ENCODE assay signal across 8 cellular contexts in genomic region chr18:23259701-23260661, GRCh38.
DNase-seq lines count a peak whose midpoint lies in the region; ATAC-seq, FAIRE-seq and TF ChIP-seq lines count a peak whose summit lies in the region.

No MANE protein-coding gene starts in this region.

- no peak for TF ChIP-seq CTCF in Caco-2 (IDR thresholded peaks at IDR 0.05; ENCODE audit: insufficient read depth in 1 of 2, low read depth in 1 of 2, low read length in 1 of 2, severe bottlenecking in 1 of 2, unreplicated experiment in 1 of 2)
- TF ChIP-seq CTCF in PC-3 (conservative IDR thresholded peaks at IDR 0.05; ENCODE audit: low read depth, low read length), result no peak
- TF ChIP-seq CTCF in keratinocyte (optimal IDR thresholded peaks at IDR 0.05 in 1 of 3, IDR thresholded peaks at IDR 0.05 in 1 of 3, conservative IDR thresholded peaks at IDR 0.05 in 1 of 3; ENCODE audit: extremely low read depth in 1 of 3, insufficient read depth in 2 of 3, low read length in 3 of 3), result no peak

- no peaks in the 10 kb centered on the region for H3K79me2 ChIP-seq in PC-3 (ENCODE audit: low read length)
- no peaks in the 10 kb centered on the region for H3K79me2 ChIP-seq in keratinocyte (ENCODE audit: control insufficient read depth, insufficient read depth, low read length)

- H3K27ac ChIP-seq in PC-3 (ENCODE audit: low read length), result peak overlapping the region; percentile 95
- peak overlapping the region; percentile 55 for H3K27ac ChIP-seq in keratinocyte (ENCODE audit: control insufficient read depth, insufficient read depth, low read length)

- H3K27me3 ChIP-seq in Caco-2 (replicated peaks; ENCODE audit: control insufficient read depth, insufficient read depth, low read length) (no peaks in the 10 kb centered on the region), PC-3 (ENCODE audit: low read length) (no peaks in the 10 kb centered on the region), keratinocyte (ENCODE audit: control insufficient read depth, extremely low read depth, insufficient read depth, low read length) (no peaks in the 10 kb centered on the region)

- H3K36me3 ChIP-seq in Caco-2 (ENCODE audit: control insufficient read depth, insufficient read depth, low read length) (no peaks in the 10 kb centered on the region), PC-3 (ENCODE audit: low read depth, low read length) (no peaks in the 10 kb centered on the region; the same call in 1 of the 2 replicates), keratinocyte (ENCODE audit: control insufficient read depth in 2 of 2, extremely low read depth in 1 of 2, insufficient read depth in 2 of 2, low read length in 2 of 2) (no peaks in the 10 kb centered on the region)

- no peaks in the 10 kb centered on the region for H3K36me3 Mint-ChIP-seq in Caco-2 (ENCODE audit: insufficient read depth, unreplicated experiment)
- no peaks in the 10 kb centered on the region for H3K36me3 Mint-ChIP-seq in central memory CD8-positive, alpha-beta T cell (ENCODE audit: insufficient read depth)

- peak overlapping the region; percentile 95 for H3K27ac Mint-ChIP-seq in Caco-2 (ENCODE audit: unreplicated experiment)
- peak overlapping the region; percentile 55 for H3K27ac Mint-ChIP-seq in central memory CD8-positive, alpha-beta T cell (ENCODE audit: low read depth)

- no peaks in the 10 kb centered on the region for H3F3A ChIP-seq in PC-3 (ENCODE audit: low read length, unreplicated experiment)

- peak overlapping the region; percentile 75 for H3K4me3 Mint-ChIP-seq in Caco-2 (ENCODE audit: unreplicated experiment)
- H3K4me3 Mint-ChIP-seq in central memory CD8-positive, alpha-beta T cell, result peak overlapping the region; percentile 61

- H4K20me1 ChIP-seq in PC-3 (ENCODE audit: low read length), result no peaks in the 10 kb centered on the region
- no peaks in the 10 kb centered on the region for H4K20me1 ChIP-seq in keratinocyte (ENCODE audit: control insufficient read depth, extremely low read depth, insufficient read depth, low read length)

- DNase-seq in Caco-2 (peak; percentile 90 to 95), HS-5 (ENCODE audit: low read depth) (peak; percentile 37), PC-3 (peak; percentile 89), keratinocyte (ENCODE audit: low read depth, low spot score) (no peak), LoVo (ENCODE audit: low spot score) (no peak)
- no peak for DNase-seq in central memory CD8-positive, alpha-beta T cell (ENCODE audit: low spot score in 2 of 2)
- DNase-seq in stimulated activated CD8-positive, alpha-beta memory T cell treated with anti-CD3 and anti-CD28 coated beads, Interleukin-4, amount 100 ng/mL, for 48 hours, result peak; percentile 37

- intact Hi-C loops in Caco-2 (cut with micrococcal nuclease; ENCODE audit: unreplicated experiment) (loop anchor here (1.0 to 10.0 kb wide), 5 partner anchors 55 to 183 kb away; no protein-coding TSS in a partner anchor), PC-3 (cut with micrococcal nuclease) (loop anchor here (1.0 to 2.0 kb wide), 4 partner anchors 24 to 117 kb away; no protein-coding TSS in a partner anchor)

- ATAC-seq in GM19351 (IDR thresholded peaks at IDR 0.05; ENCODE audit: unreplicated experiment) (peak; percentile 60), PC-3 (peak; percentile 85)
- peak; percentile 62 for ATAC-seq in central memory CD8-positive, alpha-beta T cell (replicated peaks; ENCODE audit: extremely low read depth, poor library complexity, severe bottlenecking)

- H3K9me3 ChIP-seq in Caco-2 (no peaks in the 10 kb centered on the region), PC-3 (ENCODE audit: low read length) (no peaks in the 10 kb centered on the region), keratinocyte (ENCODE audit: control insufficient read depth, low read depth, low read length) (no peaks in the 10 kb centered on the region)

- FAIRE-seq in keratinocyte (lab: Jason Lieb, UNC), result peak; percentile 58

- H3K4me1 Mint-ChIP-seq in Caco-2 (ENCODE audit: low read depth, unreplicated experiment), result peaks cover 9% of the 10 kb centered on the region
- peaks cover 22% of the 10 kb centered on the region for H3K4me1 Mint-ChIP-seq in central memory CD8-positive, alpha-beta T cell

- POLR2A ChIA-PET in Caco-2 (lab: Charles Lee) (interaction anchor here (0.6 to 1.0 kb wide), 4 partner anchors 12 to 327 kb away, joined by 3 to 4 read pairs (median 4); partner anchors contain the start of gene RBBP8), PC-3 (lab: Charles Lee; ENCODE audit: unreplicated experiment) (interaction anchor here (0.5 to 1.0 kb wide), 4 partner anchors 24 to 152 kb away, joined by 3 to 11 read pairs (median 4); no protein-coding TSS in a partner anchor)

- no peaks in the 10 kb centered on the region for H3K9me1 ChIP-seq in keratinocyte (ENCODE audit: control insufficient read depth, extremely low read depth, insufficient read depth, low read length)

- H3K9me2 ChIP-seq in PC-3 (replicated peaks; ENCODE audit: low read length), result no peaks in the 10 kb centered on the region

- peak overlapping the region; percentile 72 for H3K9ac ChIP-seq in PC-3 (ENCODE audit: low read length)
- peak overlapping the region; percentile 41 for H3K9ac ChIP-seq in keratinocyte (ENCODE audit: control insufficient read depth, extremely low read depth, insufficient read depth, low read length)

- CTCF ChIA-PET in Caco-2 (lab: Charles Lee), result interaction anchor here (0.6 to 1.0 kb wide), 2 partner anchors 22 to 277 kb away, joined by 3 to 4 read pairs; no protein-coding TSS in a partner anchor
- CTCF ChIA-PET in PC-3 (lab: Charles Lee), result interaction anchor here (0.5 to 1.2 kb wide), 7 partner anchors 9 to 181 kb away, joined by 3 to 12 read pairs (median 4); no protein-coding TSS in a partner anchor

- H3K4me2 ChIP-seq in PC-3 (ENCODE audit: low read length), result peak overlapping the region; percentile 73
- H3K4me2 ChIP-seq in keratinocyte (ENCODE audit: control insufficient read depth, extremely low read depth, insufficient read depth, low read depth, low read length), result peak overlapping the region; percentile 75

- peaks cover 18% of the 10 kb centered on the region for H3K4me1 ChIP-seq in Caco-2
- H3K4me1 ChIP-seq in PC-3 (ENCODE audit: insufficient read depth, low read length), result peaks cover 42% of the 10 kb centered on the region
- peaks cover 29% of the 10 kb centered on the region for H3K4me1 ChIP-seq in keratinocyte (ENCODE audit: control insufficient read depth, extremely low read depth, insufficient read depth, low read length)

- no peaks in the 10 kb centered on the region for H3K9me3 Mint-ChIP-seq in Caco-2 (ENCODE audit: unreplicated experiment)
- H3K9me3 Mint-ChIP-seq in central memory CD8-positive, alpha-beta T cell, result no peaks in the 10 kb centered on the region

- H2AFZ ChIP-seq in PC-3 (ENCODE audit: low read length) (peak overlapping the region; percentile 58), keratinocyte (ENCODE audit: control insufficient read depth, low read length) (peak overlapping the region; percentile 81)

- TSS peak; percentile 69 for BruUV-seq in Caco-2 (replicated peaks; lab: Mats Ljungman, UMichigan)
- BruUV-seq in PC-3 (replicated peaks; lab: Mats Ljungman, UMichigan), result no TSS peak

- dilution Hi-C loops in keratinocyte (cut with MboI; ENCODE audit: extremely low pct_ligation_motif_present, low sequenced_read_pairs), result no loop called here

- H3K4me3 ChIP-seq in Caco-2 (ENCODE audit: low read depth, low read length), result peak overlapping the region; percentile 9; the same call in 1 of the 2 replicates
- peak overlapping the region; percentile 48; the same call in 1 of the 2 replicates for H3K4me3 ChIP-seq in PC-3 (ENCODE audit: low read length)
- H3K4me3 ChIP-seq in keratinocyte (ENCODE audit: control insufficient read depth in 2 of 3, extremely low read depth in 1 of 3, insufficient read depth in 2 of 3, low read depth in 1 of 3, low read length in 3 of 3), result peak overlapping the region in 1 of 3 experiments; percentile 13

- H3K27me3 Mint-ChIP-seq in Caco-2 (ENCODE audit: insufficient read depth, unreplicated experiment), result no peaks in the 10 kb centered on the region
- no peaks in the 10 kb centered on the region for H3K27me3 Mint-ChIP-seq in central memory CD8-positive, alpha-beta T cell

Comparison
In these comparisons a context has a peak if more than half of its experiments do, and no peak if none do; other contexts are left out.
1. DNase-seq: peak in Caco-2 (2 of 2), HS-5 (single experiment), PC-3 (single experiment) and stimulated activated CD8-positive, alpha-beta memory T cell treated with anti-CD3 and anti-CD28 coated beads, Interleukin-4, amount 100 ng/mL, for 48 hours (single experiment); none in central memory CD8-positive, alpha-beta T cell (0 of 2), keratinocyte (single experiment) and LoVo (single experiment).
2. Peak in every context shown above with its lines, with median percentiles within 50 percentile points of each other: ATAC-seq.